Comparison of ENCODE assay signal across 8 cellular contexts in the genomic region with DNA sequence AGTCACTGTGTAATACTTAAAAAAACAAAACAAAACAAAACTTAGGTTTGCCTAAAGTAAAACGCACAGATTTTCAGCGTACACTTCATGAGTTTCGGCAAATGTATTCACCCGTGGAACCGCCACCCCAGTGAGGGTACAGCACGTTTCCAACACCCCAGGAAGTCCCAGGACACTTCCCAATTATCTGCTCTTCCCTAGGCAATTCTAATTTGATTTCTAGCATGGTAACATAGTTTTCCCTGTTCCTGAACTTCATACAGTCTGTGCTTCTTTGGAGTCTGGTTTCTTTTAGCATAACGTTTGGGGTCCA. TPM values are rescaled to one million over a fixed set of nuclear protein-coding genes. Genes with fewer than 3 reads are reported as not detected.
A peak's percentile ranks its signal among the peaks of the same experiment; 100 is the strongest.
DNase-seq lines count a peak whose midpoint lies in the region; ATAC-seq lines count a peak whose summit lies in the region.

No MANE protein-coding gene starts in this region.

- peak overlapping the region; percentile 84 to 91 (median 90) for H3K4me3 ChIP-seq in skeletal muscle tissue (ENCODE audit: low read length in 3 of 3)

- no peaks in the 10 kb centered on the region for H3K27me3 ChIP-seq in skeletal muscle tissue (ENCODE audit: control insufficient read depth in 3 of 3, insufficient read depth in 3 of 3, low read length in 3 of 3)

- H3K4me1 ChIP-seq in skeletal muscle tissue (ENCODE audit: control insufficient read depth in 3 of 3, insufficient read depth in 3 of 3, low read length in 3 of 3), result peaks cover 0 to 10% (median 6%) of the 10 kb centered on the region in 3 donors

- peak overlapping the region; percentile 90 for H3K27ac ChIP-seq in skeletal muscle tissue (ENCODE audit: low read depth, low read length)

- no peaks in the 10 kb centered on the region for H3K9me3 Mint-ChIP-seq in T-helper 2 cell treated with Interferon-gamma antibody and Interleukin-4, amounts not matched to agents 5 μg/mL and 100 μg/mL, for 36 hours

- peaks cover 10% of the 10 kb centered on the region for H3K4me1 Mint-ChIP-seq in T-helper 2 cell treated with Interferon-gamma antibody and Interleukin-4, amounts not matched to agents 5 μg/mL and 100 μg/mL, for 36 hours (ENCODE audit: low read depth)

- peak overlapping the region; percentile 83 for H3K4me3 Mint-ChIP-seq in T-helper 2 cell treated with Interferon-gamma antibody and Interleukin-4, amounts not matched to agents 5 μg/mL and 100 μg/mL, for 36 hours

- peaks cover 3% of the 10 kb centered on the region for H3K27me3 Mint-ChIP-seq in T-helper 2 cell treated with Interferon-gamma antibody and Interleukin-4, amounts not matched to agents 5 μg/mL and 100 μg/mL, for 36 hours (ENCODE audit: low read depth)

- ATAC-seq in Right ventricle myocardium superior (ENCODE audit: poor library complexity), result peak; percentile 3

- no peaks in the 10 kb centered on the region for H3K36me3 Mint-ChIP-seq in T-helper 2 cell treated with Interferon-gamma antibody and Interleukin-4, amounts not matched to agents 5 μg/mL and 100 μg/mL, for 36 hours (ENCODE audit: low read depth)

- no peaks in the 10 kb centered on the region for H3K36me3 ChIP-seq in skeletal muscle tissue (ENCODE audit: control insufficient read depth in 3 of 3, insufficient read depth in 3 of 3, low read length in 3 of 3)

- H3K9me3 ChIP-seq in skeletal muscle tissue (ENCODE audit: control insufficient read depth in 3 of 3, low read length in 3 of 3), result no peaks in the 10 kb centered on the region

- H3K27ac Mint-ChIP-seq in T-helper 2 cell treated with Interferon-gamma antibody and Interleukin-4, amounts not matched to agents 5 μg/mL and 100 μg/mL, for 36 hours, result peak overlapping the region; percentile 92

- H3K9ac ChIP-seq in skeletal muscle tissue (ENCODE audit: low read depth in 1 of 3, low read length in 3 of 3), result peak overlapping the region; percentile 88 to 91 (median 88)

- intact Hi-C loops in Right ventricle myocardium superior (cut with DNase I), result loop anchor here (5.0 kb wide), 2 partner anchors 61 to 81 kb away; no protein-coding TSS in a partner anchor

- no peak for DNase-seq in T-helper 2 cell treated with Interferon-gamma antibody and Interleukin-4, amounts not matched to agents 5 μg/mL and 100 μg/mL, for 36 hours (ENCODE audit: low spot score)
- DNase-seq in T-helper 2 cell, result no peak
- DNase-seq in SW480 (ENCODE audit: low spot score), result peak; percentile 20
- no peak for DNase-seq in Right ventricle myocardium superior
- DNase-seq in mucosa of gallbladder (ENCODE audit: low spot score), result no peak
- DNase-seq in COLO829 (ENCODE audit: low spot score), result no peak
- no peak for DNase-seq in hippocampal formation (lab: John Stamatoyannopoulos, UW)

RNA-seq across cellular contexts. Expression of gene CLASP2, which starts 0.5 kb away (rescaled TPM):
- total RNA-seq in Right ventricle myocardium superior, result 68.3 TPM
- 114 TPM for total RNA-seq in skeletal muscle tissue
- total RNA-seq in mucosa of gallbladder, result 50.9 TPM
